Comparison of ENCODE assay signal across 19 cellular contexts in the genomic region with DNA sequence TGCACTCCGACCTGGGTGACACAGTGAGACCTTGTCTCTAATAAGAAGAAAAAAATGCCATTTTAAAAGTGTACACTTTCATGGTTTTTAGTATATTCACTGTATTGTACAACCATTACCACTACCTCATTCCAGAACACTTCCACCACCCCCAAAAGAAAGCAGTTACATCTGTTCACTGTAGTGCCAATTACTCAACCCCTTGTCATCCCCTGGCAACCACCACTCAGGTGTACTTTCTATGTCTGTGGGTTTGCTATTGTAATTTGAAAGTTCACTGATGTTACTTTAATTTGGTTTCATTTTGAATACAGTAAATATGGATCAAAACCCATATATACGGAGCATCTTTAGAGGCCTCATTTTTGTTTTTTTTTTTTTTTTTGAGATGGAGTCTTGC. TPM values are rescaled to one million over a fixed set of nuclear protein-coding genes. Genes with fewer than 3 reads are reported as not detected.
DNase-seq lines count a peak whose midpoint lies in the region; TF ChIP-seq lines count a peak whose summit lies in the region.
"Had no signal": no experiment of that assay in that cellular context is flagged by ENCODE, and none has a peak within 500 bp of the region (broad histone marks: within the 10 kb centered on the region; RNA-seq: fewer than 3 reads in every experiment).

No MANE protein-coding gene starts in this region.

- H3K27ac Mint-ChIP-seq in glutamatergic neuron (ENCODE audit: unreplicated experiment) = no peak overlapping the region

- H3K36me3 ChIP-seq in thyroid gland = no peaks in the 10 kb centered on the region
- H3K36me3 ChIP-seq: esophagus muscularis mucosa, heart left ventricle, ovary, suprapubic skin had no signal

- TF ChIP-seq POLR2A in thyroid gland (IDR thresholded peaks at IDR 0.05) = no peak

- peaks cover 2% of the 10 kb centered on the region for H3K4me1 Mint-ChIP-seq in glutamatergic neuron (ENCODE audit: low read depth, unreplicated experiment)

- no peaks in the 10 kb centered on the region for H3K9me3 ChIP-seq in thyroid gland
- H3K9me3 ChIP-seq: esophagus muscularis mucosa, heart left ventricle, mucosa of descending colon, ovary, suprapubic skin had no signal

- DNase-seq in activated naive CD4-positive, alpha-beta T cell treated with Interleukin-2 at 50 U/mL for 16 hours = peak; percentile 41
- DNase-seq in activated naive CD4-positive, alpha-beta T cell (lab: John Stamatoyannopoulos, UW) = no peak
- DNase-seq in activated T-cell treated with anti-CD3 and anti-CD28 coated beads, Interleukin-2, amount 50 U/mL, for 48 hours = peak; percentile 37 to 60
- peak; percentile 54 for DNase-seq in kidney tubule cell (ENCODE audit: low spot score)
- DNase-seq in thyroid gland = peak; percentile 32 to 33
- DNase-seq in glutamatergic neuron = no peak
- DNase-seq in superior temporal gyrus (ENCODE audit: extremely low spot score) = no peak
- DNase-seq in C1 segment of cervical spinal cord (lab: John Stamatoyannopoulos, UW) = no peak
- DNase-seq: GOT3, heart left ventricle, kidney, mucosa of descending colon, NCI-H2081 treated with DMSO at 0.1 percent for 48 hours, NCI-H526 treated with DMSO at 0.1 percent for 48 hours, ovary had no signal

- no peak overlapping the region for H3K4me3 Mint-ChIP-seq in glutamatergic neuron (ENCODE audit: unreplicated experiment)

- no peaks in the 10 kb centered on the region for H3K36me3 Mint-ChIP-seq in glutamatergic neuron (ENCODE audit: unreplicated experiment)

- no peak for TF ChIP-seq CTCF in thyroid gland (IDR thresholded peaks at IDR 0.05)
- no peak for TF ChIP-seq CTCF in glutamatergic neuron (IDR thresholded peaks at IDR 0.05; ENCODE audit: partially characterized antibody, unreplicated experiment)

- H3K27me3 Mint-ChIP-seq in glutamatergic neuron (ENCODE audit: unreplicated experiment) = peaks cover 4% of the 10 kb centered on the region

- 88 to 96% methylated on average over 2 of the region's 2 CpGs for WGBS in thyroid gland, 2 donors

- H3K4me3 ChIP-seq in thyroid gland (replicated peaks in 1 of 3) = no peak overlapping the region
- H3K4me3 ChIP-seq: mucosa of descending colon, ovary had no signal

- H3K9me3 Mint-ChIP-seq in glutamatergic neuron (ENCODE audit: unreplicated experiment) = peaks cover 1% of the 10 kb centered on the region

- intact Hi-C loops in thyroid gland (cut with DNase I) = no loop called here

- H3K27ac ChIP-seq in thyroid gland = peak overlapping the region; percentile 50 to 67 (median 62)
- H3K27ac ChIP-seq: esophagus muscularis mucosa, ovary, suprapubic skin, VCaP had no signal

- H3K4me1 ChIP-seq in thyroid gland = peaks cover 15 to 16% of the 10 kb centered on the region in 2 donors

- H3K27me3 ChIP-seq in thyroid gland = no peaks in the 10 kb centered on the region
- H3K27me3 ChIP-seq: ovary had no signal

RNA-seq across cellular contexts. Expression of a gene that starts 6.1 kb away (rescaled TPM):
- total RNA-seq in thyroid gland (not detected), glutamatergic neuron (ENCODE audit: unreplicated experiment) (not detected)
- total RNA-seq: dermis microvascular lymphatic vessel endothelial cell, heart left ventricle, kidney had no signal

RNA-seq across cellular contexts. Expression of a gene that starts 6.4 kb away (rescaled TPM):
- 10 to 100 TPM; 38.4 to 68.6 (median 57.2) TPM for total RNA-seq in thyroid gland
- total RNA-seq in glutamatergic neuron (ENCODE audit: unreplicated experiment) = 31.9 TPM

RNA-seq across cellular contexts. Expression of a gene that starts 22.2 kb away (rescaled TPM):
- 100 to 1,000 TPM in 2 of 4 donors, 10 to 100 TPM in 2; 80.4 to 132 (median 107) TPM for total RNA-seq in thyroid gland
- 369 TPM for total RNA-seq in glutamatergic neuron (ENCODE audit: unreplicated experiment)

RNA-seq across cellular contexts. Expression of a gene that starts 27.8 kb away (rescaled TPM):
- 1 to 10 TPM in 3 of 4 donors, under 1 TPM in 1; 0.89 to 4.0 (median 2.4) TPM for total RNA-seq in thyroid gland
- total RNA-seq in glutamatergic neuron (ENCODE audit: unreplicated experiment) = 91.0 TPM
- total RNA-seq: dermis microvascular lymphatic vessel endothelial cell had no signal

RNA-seq across cellular contexts. Expression of a gene that starts 31.8 kb away (rescaled TPM):
- 10 to 100 TPM; 38.2 to 75.0 (median 55.2) TPM for total RNA-seq in thyroid gland
- 110 TPM for total RNA-seq in glutamatergic neuron (ENCODE audit: unreplicated experiment)

Comparison
In these comparisons a context has a peak if more than half of its experiments do, and no peak if none do; other contexts are left out.
1. DNase-seq: peak in activated naive CD4-positive, alpha-beta T cell treated with Interleukin-2 at 50 U/mL for 16 hours (single experiment), activated T-cell treated with anti-CD3 and anti-CD28 coated beads, Interleukin-2, amount 50 U/mL, for 48 hours (2 of 2), kidney tubule cell (single experiment) and thyroid gland (2 of 2); none in activated naive CD4-positive, alpha-beta T cell (0 of 4), glutamatergic neuron (single experiment), superior temporal gyrus (single experiment) and C1 segment of cervical spinal cord (0 of 14).